ENCODE assay signal across 8 cellular contexts in genomic region chr12:122835693-122836026, GRCh38. TPM values are rescaled to one million over a fixed set of nuclear protein-coding genes. Genes with fewer than 3 reads are reported as not detected.
DNase-seq lines count a peak whose midpoint lies in the region; ATAC-seq and TF ChIP-seq lines count a peak whose summit lies in the region.

No MANE protein-coding gene starts in this region.

- 0% methylated on average over 5 of the region's 52 CpGs for WGBS in SK-N-SH (ENCODE audit: low lambda C conversion rate)

- H2AFZ ChIP-seq in SK-N-SH (ENCODE audit: low read depth), result peak overlapping the region; percentile 90

- peak in 3 of 10 experiments; percentile 20 to 34 (median 25) for DNase-seq in CD4-positive, alpha-beta T cell
- peak; percentile 83 for DNase-seq in SK-N-SH
- no peak for DNase-seq in epithelial cell of proximal tubule (ENCODE audit: low read depth)
- peak in 4 of 10 donors; percentile 25 to 60 (median 37) for DNase-seq in naive thymus-derived CD8-positive, alpha-beta T cell
- DNase-seq in KG1 (lab: John Stamatoyannopoulos, UW), result no peak

- CTCF ChIA-PET in CD4-positive, alpha-beta T cell (lab: Charles Lee), result interaction anchor here (1.0 kb wide), 1 partner anchor 77 kb away, joined by 4 read pairs; no protein-coding TSS in a partner anchor
- CTCF ChIA-PET in SK-N-SH (lab: Yijun Ruan, JAX), result interaction anchor here (0.9 to 4.9 kb wide), 6 partner anchors 10 to 42 kb away, joined by 3 to 24 read pairs (median 7); no protein-coding TSS in a partner anchor

- H3K4me2 ChIP-seq in SK-N-SH, result peak overlapping the region; percentile 95

- TF ChIP-seq RAD21 in SK-N-SH (IDR thresholded peaks at IDR 0.05; ENCODE audit: low read length), result no peak

- H3K27me3 ChIP-seq in CD4-positive, alpha-beta T cell (ENCODE audit: control insufficient read depth, insufficient read depth, low read length), result no peaks in the 10 kb centered on the region
- H3K27me3 ChIP-seq in SK-N-SH (ENCODE audit: insufficient read depth), result no peaks in the 10 kb centered on the region

- peaks cover 48% of the 10 kb centered on the region for H3K4me1 Mint-ChIP-seq in CD4-positive, alpha-beta T cell (ENCODE audit: low read depth)
- peaks cover 27 to 55% (median 50%) of the 10 kb centered on the region in 4 donors for H3K4me1 Mint-ChIP-seq in naive thymus-derived CD8-positive, alpha-beta T cell

- ATAC-seq in CD4-positive, alpha-beta T cell (ENCODE audit: poor library complexity), result peak; percentile 22
- ATAC-seq in GM21737 (IDR thresholded peaks at IDR 0.05; ENCODE audit: unreplicated experiment) (peak; percentile 49), GM18868 (IDR thresholded peaks at IDR 0.05; ENCODE audit: unreplicated experiment) (no peak), GM19463 (IDR thresholded peaks at IDR 0.05; ENCODE audit: unreplicated experiment) (no peak)
- peak; percentile 23 to 54 for ATAC-seq in naive thymus-derived CD8-positive, alpha-beta T cell

- no peaks in the 10 kb centered on the region for H3K27me3 Mint-ChIP-seq in CD4-positive, alpha-beta T cell
- no peaks in the 10 kb centered on the region for H3K27me3 Mint-ChIP-seq in naive thymus-derived CD8-positive, alpha-beta T cell

- intact Hi-C loops in CD4-positive, alpha-beta T cell (cut with DNase I, micrococcal nuclease), result loop anchor here (1.0 to 5.0 kb wide), 4 partner anchors 42 to 63 kb away; partner anchors contain the start of gene CCDC62 (in 1 of the 2)

- H3K27ac Mint-ChIP-seq in CD4-positive, alpha-beta T cell, result peak overlapping the region; percentile 94
- peak overlapping the region in 4 of 10 donors; percentile 87 to 98 (median 97) for H3K27ac Mint-ChIP-seq in naive thymus-derived CD8-positive, alpha-beta T cell

- peak overlapping the region; percentile 75 for H3K27ac ChIP-seq in CD4-positive, alpha-beta T cell (ENCODE audit: low read depth, low read length)
- H3K27ac ChIP-seq in SK-N-SH (ENCODE audit: low read depth in 2 of 2, low read length in 1 of 2), result no peak overlapping the region

- no peaks in the 10 kb centered on the region for H3K9me2 ChIP-seq in SK-N-SH

- TF ChIP-seq EP300 in SK-N-SH (IDR thresholded peaks at IDR 0.05; ENCODE audit: borderline replicate concordance in 1 of 2, low read depth in 1 of 2, low read length in 1 of 2), result no peak

- POLR2A ChIA-PET in CD4-positive, alpha-beta T cell (lab: Charles Lee), result interaction anchor here (0.5 to 2.7 kb wide), 24 partner anchors 9 to 569 kb away, joined by 3 to 22 read pairs (median 6); partner anchors contain the start of genes ABCB9, DENR, MPHOSPH9 and MTRFR
- POLR2A ChIA-PET in SK-N-SH (lab: Yijun Ruan, JAX), result no interaction called here
- POLR2A ChIA-PET in naive thymus-derived CD8-positive, alpha-beta T cell (lab: Charles Lee), result interaction anchor here (0.6 to 2.7 kb wide), 25 partner anchors 8 to 398 kb away, joined by 3 to 18 read pairs (median 5); partner anchors contain the start of genes ABCB9, CCDC62, DENR and MPHOSPH9

- H3F3A ChIP-seq in SK-N-SH (replicated peaks; ENCODE audit: insufficient read depth), result peaks cover 21% of the 10 kb centered on the region

- H3K9ac ChIP-seq in SK-N-SH, result peak overlapping the region; percentile 64; the same call in 1 of the 2 replicates

- H3K4me3 Mint-ChIP-seq in CD4-positive, alpha-beta T cell, result peak overlapping the region; percentile 97
- peak overlapping the region in 5 of 10 donors; percentile 94 to 99 (median 95) for H3K4me3 Mint-ChIP-seq in naive thymus-derived CD8-positive, alpha-beta T cell

- H3K9me3 Mint-ChIP-seq in CD4-positive, alpha-beta T cell, result no peaks in the 10 kb centered on the region
- H3K9me3 Mint-ChIP-seq in naive thymus-derived CD8-positive, alpha-beta T cell, result no peaks in the 10 kb centered on the region

- peaks cover 7 to 18% of the 10 kb centered on the region in 2 experiments; a peak in 2 of 4 replicates for H3K4me1 ChIP-seq in SK-N-SH (ENCODE audit: control insufficient read depth in 1 of 2, insufficient read depth in 2 of 2, low read depth in 1 of 2, low read length in 1 of 2)

- H3K36me3 Mint-ChIP-seq in CD4-positive, alpha-beta T cell (ENCODE audit: low read depth), result peaks cover 27% of the 10 kb centered on the region
- peaks cover 0 to 7% (median 0%) of the 10 kb centered on the region in 3 donors for H3K36me3 Mint-ChIP-seq in naive thymus-derived CD8-positive, alpha-beta T cell

- TF ChIP-seq CTCF in CD4-positive, alpha-beta T cell (IDR thresholded peaks at IDR 0.05), result no peak
- no peak for TF ChIP-seq CTCF in SK-N-SH (IDR thresholded peaks at IDR 0.05)
- no peak for TF ChIP-seq CTCF in epithelial cell of proximal tubule (conservative IDR thresholded peaks at IDR 0.05; ENCODE audit: low read depth, low read length)

- H3K4me3 ChIP-seq in SK-N-SH (ENCODE audit: low read depth in 2 of 2, low read length in 1 of 2) (peak overlapping the region; percentile 72 to 93), epithelial cell of proximal tubule (ENCODE audit: low read depth, low read length) (peak overlapping the region; percentile 54)

- no peaks in the 10 kb centered on the region for H3K9me3 ChIP-seq in CD4-positive, alpha-beta T cell (ENCODE audit: control insufficient read depth, low read length)
- H3K9me3 ChIP-seq in SK-N-SH, result no peaks in the 10 kb centered on the region

- no peaks in the 10 kb centered on the region for H3K36me3 ChIP-seq in SK-N-SH (replicated peaks in 1 of 2; ENCODE audit: control insufficient read depth in 1 of 2, insufficient read depth in 2 of 2, low read length in 1 of 2)

- H3K79me2 ChIP-seq in SK-N-SH (ENCODE audit: insufficient read depth), result peaks cover 27% of the 10 kb centered on the region

- H4K20me1 ChIP-seq in SK-N-SH (ENCODE audit: insufficient read depth), result no peaks in the 10 kb centered on the region

TF ChIP-seq in SK-N-SH, 30 proteins besides CTCF, POLR2A, EP300 and RAD21:
- TF ChIP-seq MAX (IDR thresholded peaks at IDR 0.05; ENCODE audit: low read depth), result no peak
- TF ChIP-seq MXI1 (IDR thresholded peaks at IDR 0.05; ENCODE audit: low read depth, low read length), result 0 out of 2 replicates have a peak, but pooled peaks have one; percentile 5

RNA-seq across cellular contexts. Expression of gene HIP1R, which starts 0.4 kb away (rescaled TPM):
- total RNA-seq in CD4-positive, alpha-beta T cell, result 100 to 1,000 TPM; 184 to 185 TPM
- polyA plus RNA-seq in SK-N-SH (2012; rRNA removed), result 20.6 and 21.1 TPM in 2 replicates
- polyA plus RNA-seq in SK-N-SH (2012; cell fraction: cytosol; rRNA removed), result 5.6 and 8.7 TPM in 2 replicates
- 122 and 128 TPM in 2 replicates for polyA plus RNA-seq in SK-N-SH (2012; cell fraction: nucleus; rRNA removed)
- 66.4 and 91.0 TPM in 2 replicates for total RNA-seq in epithelial cell of proximal tubule
- total RNA-seq in naive thymus-derived CD8-positive, alpha-beta T cell, result 100 to 1,000 TPM; 142 to 144 TPM
- 10 to 100 TPM in 2 of 3 donors, 1 to 10 TPM in 1; 4.7 to 16.7 (median 12.9) TPM for polyA plus RNA-seq in naive thymus-derived CD8-positive, alpha-beta T cell

Comparison
In these comparisons a context has a peak if more than half of its experiments do, and no peak if none do; other contexts are left out.
1. ATAC-seq: peak in CD4-positive, alpha-beta T cell (single experiment), GM21737 (single experiment) and naive thymus-derived CD8-positive, alpha-beta T cell (2 of 2); none in GM18868 (single experiment) and GM19463 (single experiment).